1 cellular context compared by ENCODE assay signal in genomic region chr3:4976109-4976508, GRCh38.
TF ChIP-seq lines count a peak whose summit lies in the region.

No MANE protein-coding gene starts in this region.

TF ChIP-seq in GM12878, 131 proteins besides CTCF, POLR2A, EP300 and RAD21 (continued from another document and continues in another):
- TF ChIP-seq TCF12 (IDR thresholded peaks at IDR 0.05; ENCODE audit: low read depth, low read length) (peak; percentile 73; the same call in 1 of the 2 replicates), HCFC1 (IDR thresholded peaks at IDR 0.05; ENCODE audit: low read length) (no peak), E4F1 (IDR thresholded peaks at IDR 0.05; ENCODE audit: borderline replicate concordance, partially characterized antibody) (no peak), ZSCAN29 (IDR thresholded peaks at IDR 0.05) (no peak), GATAD2B (conservative IDR thresholded peaks at IDR 0.05; ENCODE audit: low read depth) (0 out of 2 replicates have a peak, but pooled peaks have one; percentile 10), REST (IDR thresholded peaks at IDR 0.05; ENCODE audit: low read depth, low read length) (no peak), EED (IDR thresholded peaks at IDR 0.05; ENCODE audit: low read depth) (no peak), NKRF (conservative IDR thresholded peaks at IDR 0.05) (peak; percentile 45; the same call in 1 of the 2 replicates), HDAC6 (IDR thresholded peaks at IDR 0.05; ENCODE audit: unreplicated experiment) (no peak), NBN (IDR thresholded peaks at IDR 0.05) (0 out of 2 replicates have a peak, but pooled peaks have one; percentile 29), SMAD1 (IDR thresholded peaks at IDR 0.05; ENCODE audit: low read depth, partially characterized antibody) (no peak), MLLT1 (IDR thresholded peaks at IDR 0.05) (peak; percentile 56), BCL11A (IDR thresholded peaks at IDR 0.05; ENCODE audit: low read depth, low read length) (no peak), STAT3 (IDR thresholded peaks at IDR 0.05; ENCODE audit: low read depth, low read length) (no peak), ZBTB40 (IDR thresholded peaks at IDR 0.05; ENCODE audit: borderline replicate concordance) (no peak), KDM1A (IDR thresholded peaks at IDR 0.05; ENCODE audit: borderline replicate concordance) (no peak), TBL1XR1 (IDR thresholded peaks at IDR 0.05; ENCODE audit: low read depth, low read length) (no peak), ZBTB4 (CRISPR knock-in tag; IDR thresholded peaks at IDR 0.05) (no peak), TCF3 (IDR thresholded peaks at IDR 0.05; ENCODE audit: borderline replicate concordance, insufficient read depth, low read depth, low read length) (no peak), SMARCA5 (IDR thresholded peaks at IDR 0.05) (peak; percentile 90), SUPT20H (IDR thresholded peaks at IDR 0.05; ENCODE audit: borderline replicate concordance, control insufficient read depth, low read depth, low read length) (no peak), TARDBP (IDR thresholded peaks at IDR 0.05; ENCODE audit: borderline replicate concordance) (no peak), ZNF207 (IDR thresholded peaks at IDR 0.05; ENCODE audit: borderline replicate concordance) (no peak), SRF (IDR thresholded peaks at IDR 0.05; ENCODE audit: low read depth in 2 of 2, low read length in 2 of 2) (no peak), RUNX3 (IDR thresholded peaks at IDR 0.05; ENCODE audit: low read length) (no peak), BACH1 (IDR thresholded peaks at IDR 0.05; ENCODE audit: borderline replicate concordance) (0 out of 2 replicates have a peak, but pooled peaks have one; percentile 23), RB1 (IDR thresholded peaks at IDR 0.05; ENCODE audit: borderline replicate concordance) (no peak), FOXK2 (IDR thresholded peaks at IDR 0.05) (no peak), CHD4 (IDR thresholded peaks at IDR 0.05) (no peak), ZNF592 (IDR thresholded peaks at IDR 0.05) (peak; percentile 68; the same call in 1 of the 2 replicates), SP1 (IDR thresholded peaks at IDR 0.05; ENCODE audit: low read depth, low read length) (no peak), MEF2A (IDR thresholded peaks at IDR 0.05; ENCODE audit: insufficient read depth, low read depth, low read length) (no peak), ZNF24 (IDR thresholded peaks at IDR 0.05) (0 out of 2 replicates have a peak, but pooled peaks have one; percentile 30), EGR1 (IDR thresholded peaks at IDR 0.05; ENCODE audit: borderline replicate concordance in 1 of 2, low read depth in 2 of 2, low read length in 2 of 2) (no peak), JUNB (IDR thresholded peaks at IDR 0.05) (no peak), RAD51 (IDR thresholded peaks at IDR 0.05) (no peak), CREB1 (IDR thresholded peaks at IDR 0.05; ENCODE audit: low read depth) (no peak), ZNF384 (IDR thresholded peaks at IDR 0.05; ENCODE audit: borderline replicate concordance, low read depth, low read length) (no peak)
